23 cellular contexts compared by ENCODE assay signal in the genomic region with DNA sequence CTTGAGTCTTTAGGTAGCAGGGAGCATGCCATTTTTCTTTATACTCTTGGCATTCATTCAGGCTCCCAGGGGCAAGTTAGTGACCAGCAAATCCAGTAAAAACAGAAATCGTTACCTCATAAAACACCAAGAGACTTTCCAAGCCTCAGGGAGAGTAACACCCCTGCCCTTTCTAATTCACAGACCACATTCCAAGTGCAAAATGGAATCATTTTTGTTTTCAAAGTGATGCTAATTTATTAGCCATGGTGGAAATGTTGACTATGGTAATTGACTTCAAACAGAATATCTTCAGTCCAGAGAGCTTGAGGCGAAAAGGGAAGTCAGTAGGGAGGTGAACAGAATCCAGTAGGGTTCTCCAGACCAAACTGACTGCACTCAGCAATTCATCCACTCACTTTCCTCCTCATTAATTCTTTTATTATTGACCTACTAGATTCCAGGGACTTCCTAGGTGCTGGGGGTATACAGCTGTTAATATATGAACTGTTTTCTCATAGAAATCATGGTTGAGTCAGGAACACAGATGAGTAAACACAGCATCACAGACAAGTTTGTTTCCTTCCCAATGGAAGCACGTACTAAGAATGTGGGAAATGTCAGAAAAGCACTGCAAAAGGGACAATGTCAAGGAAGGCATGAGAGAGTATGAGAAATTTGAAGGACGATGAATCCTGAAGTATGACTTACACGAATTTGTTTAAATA.
"Had no signal": no experiment of that assay in that cellular context is flagged by ENCODE, and none has a peak within 500 bp of the region (broad histone marks: within the 10 kb centered on the region; RNA-seq: fewer than 3 reads in every experiment).

No MANE protein-coding gene starts in this region.

- H3K4me1 ChIP-seq: esophagus muscularis mucosa, heart left ventricle, lower lobe of right lung, tibial artery had no signal

- H3K27ac ChIP-seq: brain microvascular endothelial cell, esophagus muscularis mucosa, heart left ventricle, lower lobe of right lung, tibial artery had no signal

- H3K4me3 ChIP-seq: esophagus muscularis mucosa, heart left ventricle, lower lobe of right lung, mucosa of descending colon, tibial artery had no signal

- H3K9me3 ChIP-seq: lower lobe of right lung, mucosa of descending colon had no signal

- DNase-seq: activated CD4-positive, alpha-beta memory T cell treated with anti-CD3 and anti-CD28 coated beads, Interleukin-2, amount 10 ng/mL, durations not matched to agents 7 days and 5 days; activated CD4-positive, alpha-beta T cell treated with anti-CD3 and anti-CD28 coated beads, Interleukin-2, amount 10 ng/mL, durations not matched to agents 24 days and 14 days; activated effector memory CD4-positive, alpha-beta T cell treated with anti-CD3 and anti-CD28 coated beads, Interleukin-2, amount 50 U/mL, for 16 hours; activated naive CD4-positive, alpha-beta T cell treated with anti-CD3 and anti-CD28 coated beads, Interleukin-2, amount 10 ng/mL, durations not matched to agents 7 days and 5 days; activated naive CD8-positive, alpha-beta T cell treated with anti-CD3 and anti-CD28 coated beads, Interleukin-2, amount 50 U/mL, for 24 hours; activated T-cell treated with anti-CD3 and anti-CD28 coated beads for 4 hours; brain microvascular endothelial cell; effector memory CD4-positive, alpha-beta T cell; heart left ventricle; lower lobe of right lung; mesendoderm; mucosa of descending colon; stimulated activated CD4-positive, alpha-beta T cell treated with anti-CD3 and anti-CD28 coated beads, Interleukin-12 subunit alpha, Interleukin-12 subunit beta, amount 100 ng/mL, for 4 hours; stimulated activated CD4-positive, alpha-beta T cell treated with anti-CD3 and anti-CD28 coated beads, Interleukin-4, amount 100 ng/mL, for 4 hours; substantia nigra; SW 1271; T-helper 17 cell; tibial artery had no signal

- H3K27me3 Mint-ChIP-seq: activated CD4-positive, alpha-beta memory T cell treated with anti-CD3 and anti-CD28 coated beads, Interleukin-2, amount 10 ng/mL, durations not matched to agents 7 days and 5 days; activated CD4-positive, alpha-beta T cell treated with anti-CD3 and anti-CD28 coated beads, Interleukin-2, amount 10 ng/mL, durations not matched to agents 24 days and 14 days; activated naive CD4-positive, alpha-beta T cell treated with anti-CD3 and anti-CD28 coated beads, Interleukin-2, amount 10 ng/mL, durations not matched to agents 7 days and 5 days; activated naive CD8-positive, alpha-beta T cell treated with anti-CD3 and anti-CD28 coated beads, Interleukin-2, amount 50 U/mL, for 24 hours; central memory CD8-positive, alpha-beta T cell; stimulated activated naive CD8-positive, alpha-beta T cell treated with anti-CD3 and anti-CD28 coated beads, Interleukin-15, Interleukin-2, amounts not matched to agents 100 ng/mL and 50 ng/mL, for 24 hours; T-helper 17 cell had no signal

- H3K36me3 Mint-ChIP-seq: activated naive CD4-positive, alpha-beta T cell treated with anti-CD3 and anti-CD28 coated beads, Interleukin-2, amount 10 ng/mL, durations not matched to agents 7 days and 5 days had no signal

- H3K36me3 ChIP-seq: brain microvascular endothelial cell, esophagus muscularis mucosa, heart left ventricle, lower lobe of right lung, tibial artery had no signal

- H3K27ac Mint-ChIP-seq: activated CD4-positive, alpha-beta memory T cell treated with anti-CD3 and anti-CD28 coated beads, Interleukin-2, amount 10 ng/mL, durations not matched to agents 7 days and 5 days; activated CD4-positive, alpha-beta T cell treated with anti-CD3 and anti-CD28 coated beads, Interleukin-2, amount 10 ng/mL, durations not matched to agents 24 days and 14 days; activated naive CD4-positive, alpha-beta T cell treated with anti-CD3 and anti-CD28 coated beads, Interleukin-2, amount 10 ng/mL, durations not matched to agents 7 days and 5 days; activated naive CD8-positive, alpha-beta T cell treated with anti-CD3 and anti-CD28 coated beads, Interleukin-2, amount 50 U/mL, for 24 hours; stimulated activated naive CD8-positive, alpha-beta T cell treated with anti-CD3 and anti-CD28 coated beads, Interleukin-15, Interleukin-2, amounts not matched to agents 100 ng/mL and 50 ng/mL, for 24 hours; T-helper 17 cell had no signal

- ATAC-seq: activated naive CD8-positive, alpha-beta T cell treated with anti-CD3 and anti-CD28 coated beads, Interleukin-2, amount 50 U/mL, for 24 hours; heart left ventricle; left lobe of liver; lower lobe of right lung; mucosa of descending colon; T-helper 17 cell had no signal

- H3K4me3 Mint-ChIP-seq: activated CD4-positive, alpha-beta memory T cell treated with anti-CD3 and anti-CD28 coated beads, Interleukin-2, amount 10 ng/mL, durations not matched to agents 7 days and 5 days; activated CD4-positive, alpha-beta T cell treated with anti-CD3 and anti-CD28 coated beads, Interleukin-2, amount 10 ng/mL, durations not matched to agents 24 days and 14 days; activated naive CD4-positive, alpha-beta T cell treated with anti-CD3 and anti-CD28 coated beads, Interleukin-2, amount 10 ng/mL, durations not matched to agents 7 days and 5 days; activated naive CD8-positive, alpha-beta T cell treated with anti-CD3 and anti-CD28 coated beads, Interleukin-2, amount 50 U/mL, for 24 hours; central memory CD8-positive, alpha-beta T cell; neural crest cell; stimulated activated naive CD8-positive, alpha-beta T cell treated with anti-CD3 and anti-CD28 coated beads, Interleukin-15, Interleukin-2, amounts not matched to agents 100 ng/mL and 50 ng/mL, for 24 hours; T-helper 17 cell had no signal

- H3K4me1 Mint-ChIP-seq: activated CD4-positive, alpha-beta memory T cell treated with anti-CD3 and anti-CD28 coated beads, Interleukin-2, amount 10 ng/mL, durations not matched to agents 7 days and 5 days; activated CD4-positive, alpha-beta T cell treated with anti-CD3 and anti-CD28 coated beads, Interleukin-2, amount 10 ng/mL, durations not matched to agents 24 days and 14 days; activated naive CD4-positive, alpha-beta T cell treated with anti-CD3 and anti-CD28 coated beads, Interleukin-2, amount 10 ng/mL, durations not matched to agents 7 days and 5 days; activated naive CD8-positive, alpha-beta T cell treated with anti-CD3 and anti-CD28 coated beads, Interleukin-2, amount 50 U/mL, for 24 hours; central memory CD8-positive, alpha-beta T cell; T-helper 17 cell had no signal

- H3K27me3 ChIP-seq: brain microvascular endothelial cell, esophagus muscularis mucosa, heart left ventricle, tibial artery had no signal

- H3K9me3 Mint-ChIP-seq: activated CD4-positive, alpha-beta memory T cell treated with anti-CD3 and anti-CD28 coated beads, Interleukin-2, amount 10 ng/mL, durations not matched to agents 7 days and 5 days; activated CD4-positive, alpha-beta T cell treated with anti-CD3 and anti-CD28 coated beads, Interleukin-2, amount 10 ng/mL, durations not matched to agents 24 days and 14 days; activated naive CD4-positive, alpha-beta T cell treated with anti-CD3 and anti-CD28 coated beads, Interleukin-2, amount 10 ng/mL, durations not matched to agents 7 days and 5 days had no signal
